In the genomic region with DNA sequence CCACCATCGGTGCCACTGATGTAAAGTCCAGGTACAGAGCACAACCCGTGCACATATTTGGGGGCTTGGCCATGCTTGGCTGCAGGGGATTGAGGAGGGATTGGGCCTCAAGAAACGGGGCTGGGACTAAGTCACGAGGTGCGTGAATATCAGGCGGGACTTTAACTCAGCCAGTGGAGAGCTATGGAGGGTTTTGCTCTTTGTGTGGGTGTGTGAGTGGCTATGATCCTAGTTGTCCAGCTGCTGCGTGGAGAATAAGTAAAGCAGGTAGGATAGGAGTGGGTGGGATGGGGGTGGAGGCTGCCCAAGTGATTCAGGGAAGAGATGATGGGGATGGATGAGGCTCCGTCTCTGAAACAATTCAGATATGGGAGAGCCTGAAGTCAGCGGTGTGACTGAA, we compare ENCODE assay signal across 12 cellular contexts. TPM values are rescaled to one million over a fixed set of nuclear protein-coding genes. Genes with fewer than 3 reads are reported as not detected.
DNase-seq lines count a peak whose midpoint lies in the region; ATAC-seq and TF ChIP-seq lines count a peak whose summit lies in the region.
"Had no signal": no experiment of that assay in that cellular context is flagged by ENCODE, and none has a peak within 500 bp of the region (broad histone marks: within the 10 kb centered on the region; RNA-seq: fewer than 3 reads in every experiment).

No MANE protein-coding gene starts in this region.

- no peak overlapping the region for H3K27ac Mint-ChIP-seq in activated T-helper 2 cell treated with anti-CD3 and anti-CD28 coated beads, Interferon-gamma antibody, Interleukin-2, Interleukin-4, amounts not matched to agents 10 μg/mL and 5 μg/mL and 100 μg/mL, durations not matched to agents 14 hours and 24 hours and 36 hours
- H3K27ac Mint-ChIP-seq in memory B cell = peak overlapping the region; percentile 64

- peaks cover 6% of the 10 kb centered on the region for H3K36me3 Mint-ChIP-seq in activated T-helper 2 cell treated with anti-CD3 and anti-CD28 coated beads, Interferon-gamma antibody, Interleukin-2, Interleukin-4, amounts not matched to agents 10 μg/mL and 5 μg/mL and 100 μg/mL, durations not matched to agents 14 hours and 24 hours and 36 hours (ENCODE audit: low read depth)
- H3K36me3 Mint-ChIP-seq in memory B cell = peaks cover 10% of the 10 kb centered on the region

- H3K9me3 Mint-ChIP-seq in activated T-helper 2 cell treated with anti-CD3 and anti-CD28 coated beads, Interferon-gamma antibody, Interleukin-2, Interleukin-4, amounts not matched to agents 10 μg/mL and 5 μg/mL and 100 μg/mL, durations not matched to agents 14 hours and 24 hours and 36 hours = no peaks in the 10 kb centered on the region
- H3K9me3 Mint-ChIP-seq in memory B cell = no peaks in the 10 kb centered on the region

- 0 out of 2 replicates have a peak overlapping the region, but pooled peaks have one; percentile 9 for H3K4me3 ChIP-seq in ACC112 (ENCODE audit: low read depth, low read length)
- H3K4me3 ChIP-seq in tibial nerve = no peak overlapping the region

- H3K27me3 ChIP-seq in ACC112 (ENCODE audit: insufficient read depth, low read length) = no peaks in the 10 kb centered on the region
- H3K27me3 ChIP-seq in tibial nerve = peaks cover 0 to 17% of the 10 kb centered on the region in 2 donors

- H3K4me1 ChIP-seq in ACC112 (ENCODE audit: control insufficient read depth, insufficient read depth, low read length, unreplicated experiment) (peaks cover 48% of the 10 kb centered on the region), tibial nerve (peaks cover 0 to 53% (median 37%) of the 10 kb centered on the region in 4 donors)

- ATAC-seq in memory B cell (ENCODE audit: low read depth) (no peak), GM21825 (IDR thresholded peaks at IDR 0.05; ENCODE audit: unreplicated experiment) (no peak), HG02885 (IDR thresholded peaks at IDR 0.05; ENCODE audit: poor library complexity, unreplicated experiment) (no peak)

- peak; percentile 58 for DNase-seq in ELR (ENCODE audit: low read depth)
- DNase-seq in activated T-helper 2 cell treated with anti-CD3 and anti-CD28 coated beads, Interferon-gamma antibody, Interleukin-2, Interleukin-4, amounts not matched to agents 10 μg/mL and 5 μg/mL and 100 μg/mL, durations not matched to agents 14 hours and 24 hours and 36 hours (ENCODE audit: low spot score) = no peak
- DNase-seq in memory B cell (ENCODE audit: low spot score in 2 of 2) = no peak
- DNase-seq in tibial nerve (ENCODE audit: low spot score in 2 of 2) = no peak
- no peak for DNase-seq in hepatic stellate cell (ENCODE audit: low spot score)
- DNase-seq: anterior cingulate cortex, COR-L47, retina had no signal

- intact Hi-C loops in activated T-helper 2 cell treated with anti-CD3 and anti-CD28 coated beads, Interferon-gamma antibody, Interleukin-2, Interleukin-4, amounts not matched to agents 10 μg/mL and 5 μg/mL and 100 μg/mL, durations not matched to agents 14 hours and 24 hours and 36 hours (cut with micrococcal nuclease) = no loop called here

- H2AFZ ChIP-seq in ACC112 (ENCODE audit: low read length, unreplicated experiment) = no peak overlapping the region

- H3K27ac ChIP-seq in ACC112 (ENCODE audit: low read depth, low read length) (no peak overlapping the region), tibial nerve (peak overlapping the region in 2 of 4 donors; percentile 44 to 75)

- H3K4me3 Mint-ChIP-seq in activated T-helper 2 cell treated with anti-CD3 and anti-CD28 coated beads, Interferon-gamma antibody, Interleukin-2, Interleukin-4, amounts not matched to agents 10 μg/mL and 5 μg/mL and 100 μg/mL, durations not matched to agents 14 hours and 24 hours and 36 hours (ENCODE audit: low read depth) = peak overlapping the region; percentile 52
- H3K4me3 Mint-ChIP-seq in memory B cell = peak overlapping the region; percentile 75

- no peak for TF ChIP-seq POLR2A in tibial nerve (IDR thresholded peaks at IDR 0.05)

- TF ChIP-seq CTCF in tibial nerve (IDR thresholded peaks at IDR 0.05) = no peak

- no peaks in the 10 kb centered on the region for H3K36me3 ChIP-seq in ACC112 (ENCODE audit: insufficient read depth, low read length)
- no peaks in the 10 kb centered on the region for H3K36me3 ChIP-seq in tibial nerve

- peaks cover 10% of the 10 kb centered on the region for H3K79me2 ChIP-seq in ACC112 (ENCODE audit: control insufficient read depth, insufficient read depth, low read length, unreplicated experiment)

- WGBS in tibial nerve, 2 donors = 47 to 72% methylated on average over 8 to 9 of the region's 9 CpGs

- H3K9me3 ChIP-seq in tibial nerve = no peaks in the 10 kb centered on the region

- no peak for TF ChIP-seq EP300 in tibial nerve (IDR thresholded peaks at IDR 0.05)

- peaks cover 3% of the 10 kb centered on the region for H3K27me3 Mint-ChIP-seq in activated T-helper 2 cell treated with anti-CD3 and anti-CD28 coated beads, Interferon-gamma antibody, Interleukin-2, Interleukin-4, amounts not matched to agents 10 μg/mL and 5 μg/mL and 100 μg/mL, durations not matched to agents 14 hours and 24 hours and 36 hours (ENCODE audit: low read depth)
- no peaks in the 10 kb centered on the region for H3K27me3 Mint-ChIP-seq in memory B cell

- peaks cover 21% of the 10 kb centered on the region for H3K4me1 Mint-ChIP-seq in activated T-helper 2 cell treated with anti-CD3 and anti-CD28 coated beads, Interferon-gamma antibody, Interleukin-2, Interleukin-4, amounts not matched to agents 10 μg/mL and 5 μg/mL and 100 μg/mL, durations not matched to agents 14 hours and 24 hours and 36 hours (ENCODE audit: low read depth)
- peaks cover 31% of the 10 kb centered on the region for H3K4me1 Mint-ChIP-seq in memory B cell

RNA-seq across cellular contexts. Expression of a gene that starts 1.9 kb away (rescaled TPM):
- total RNA-seq in activated T-helper 2 cell treated with anti-CD3 and anti-CD28 coated beads, Interferon-gamma antibody, Interleukin-2, Interleukin-4, amounts not matched to agents 10 μg/mL and 5 μg/mL and 100 μg/mL, durations not matched to agents 14 hours and 24 hours and 36 hours = 41.0 and 45.6 TPM in 2 replicates
- total RNA-seq in tibial nerve = 10 to 100 TPM in 3 of 4 donors, 1 to 10 TPM in 1; 8.8 to 21.6 (median 11.3) TPM

RNA-seq across cellular contexts. Expression of a gene that starts 37.6 kb away (rescaled TPM):
- 39.9 and 41.9 TPM in 2 replicates for total RNA-seq in activated T-helper 2 cell treated with anti-CD3 and anti-CD28 coated beads, Interferon-gamma antibody, Interleukin-2, Interleukin-4, amounts not matched to agents 10 μg/mL and 5 μg/mL and 100 μg/mL, durations not matched to agents 14 hours and 24 hours and 36 hours
- total RNA-seq in tibial nerve = 10 to 100 TPM; 38.0 to 72.9 (median 52.0) TPM

RNA-seq across cellular contexts. Expression of a gene that starts 41.1 kb away (rescaled TPM):
- 9.4 and 12.3 TPM in 2 replicates for total RNA-seq in activated T-helper 2 cell treated with anti-CD3 and anti-CD28 coated beads, Interferon-gamma antibody, Interleukin-2, Interleukin-4, amounts not matched to agents 10 μg/mL and 5 μg/mL and 100 μg/mL, durations not matched to agents 14 hours and 24 hours and 36 hours
- total RNA-seq in tibial nerve = 10 to 100 TPM; 16.8 to 46.9 (median 26.9) TPM

RNA-seq across cellular contexts. Expression of a gene that starts 41.5 kb away (rescaled TPM):
- total RNA-seq in activated T-helper 2 cell treated with anti-CD3 and anti-CD28 coated beads, Interferon-gamma antibody, Interleukin-2, Interleukin-4, amounts not matched to agents 10 μg/mL and 5 μg/mL and 100 μg/mL, durations not matched to agents 14 hours and 24 hours and 36 hours = not detected in 2 replicates
- not detected for total RNA-seq in tibial nerve
- total RNA-seq: epithelial cell of proximal tubule had no signal
